Comparison of ENCODE assay signal across 26 cellular contexts in the genomic region with DNA sequence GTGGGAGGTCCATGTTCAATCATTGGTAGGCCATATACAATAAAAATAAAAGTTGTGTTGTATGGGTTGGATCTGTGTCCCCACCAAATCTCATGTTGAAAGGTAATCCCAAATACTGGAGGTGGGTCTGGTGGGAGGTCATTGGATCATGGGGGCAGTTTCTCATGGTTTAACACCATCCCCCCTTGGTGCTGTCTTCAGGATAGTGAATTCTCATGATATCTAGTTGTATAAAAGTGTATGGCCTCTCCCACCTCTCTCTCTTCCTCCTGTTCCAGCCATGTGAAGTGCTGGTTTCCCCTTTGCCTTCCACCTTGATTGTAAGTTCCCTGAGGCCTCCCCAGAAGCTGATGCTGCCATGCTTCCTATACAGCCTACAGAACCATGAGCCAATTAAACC. TPM values are rescaled to one million over a fixed set of nuclear protein-coding genes. Genes with fewer than 3 reads are reported as not detected.
"Had no signal": no experiment of that assay in that cellular context is flagged by ENCODE, and none has a peak within 500 bp of the region (broad histone marks: within the 10 kb centered on the region; RNA-seq: fewer than 3 reads in every experiment).

No MANE protein-coding gene starts in this region.

- H3K4me3 Mint-ChIP-seq: endodermal cell; naive thymus-derived CD8-positive, alpha-beta T cell; neural crest cell had no signal

- DNase-seq: effector CD4-positive, alpha-beta T cell; endodermal cell; erythroblast; foreskin keratinocyte; head of caudate nucleus; hippocampal formation; left colon; left ventricle myocardium superior; mucosa of descending colon; naive thymus-derived CD8-positive, alpha-beta T cell; right cardiac atrium; small intestine; stimulated activated CD4-positive, alpha-beta T cell treated with anti-CD3 and anti-CD28 coated beads, Interleukin-12 subunit alpha, Interleukin-12 subunit beta, amount 100 ng/mL, for 4 hours; stimulated activated naive CD4-positive, alpha-beta T cell; stomach; substantia nigra; transverse colon had no signal

- FAIRE-seq: endothelial cell of umbilical vein, small intestine had no signal

- H3K27me3 ChIP-seq: foreskin keratinocyte, pancreas, stomach, transverse colon had no signal

- H3K27ac ChIP-seq: coronary artery, foreskin keratinocyte, thoracic aorta had no signal

- H3K4me3 ChIP-seq: coronary artery, lung, mucosa of descending colon, pancreas, stomach, thoracic aorta, transverse colon had no signal

- H3K36me3 ChIP-seq: pancreas, stomach, thoracic aorta, transverse colon had no signal

- H3K36me3 Mint-ChIP-seq: naive thymus-derived CD8-positive, alpha-beta T cell had no signal

- ATAC-seq: foreskin keratinocyte; left colon; left ventricle myocardium superior; mucosa of descending colon; naive thymus-derived CD8-positive, alpha-beta T cell; right cardiac atrium had no signal

- H3K9me3 Mint-ChIP-seq: endodermal cell; naive thymus-derived CD8-positive, alpha-beta T cell; neural crest cell had no signal

- H3K27me3 Mint-ChIP-seq: progenitor cell of endocrine pancreas had no signal

- H3K9me3 ChIP-seq: mucosa of descending colon, pancreas, stomach, thoracic aorta, transverse colon had no signal

- H3K27ac Mint-ChIP-seq: naive thymus-derived CD8-positive, alpha-beta T cell; progenitor cell of endocrine pancreas had no signal

RNA-seq across cellular contexts. Expression of gene SPATA9, which starts 15.1 kb away (rescaled TPM):
- total RNA-seq: endothelial cell of umbilical vein; foreskin keratinocyte; kidney epithelial cell; left ventricle myocardium superior; naive thymus-derived CD8-positive, alpha-beta T cell; progenitor cell of endocrine pancreas had no signal
- polyA plus RNA-seq: foreskin keratinocyte had no signal

RNA-seq across cellular contexts. Expression of gene GPR150, which starts 47.8 kb away (rescaled TPM):
- total RNA-seq: foreskin keratinocyte, left ventricle myocardium superior, neural crest cell, progenitor cell of endocrine pancreas, urinary bladder had no signal
